Comparison of ENCODE assay signal across 10 cellular contexts in the genomic region with DNA sequence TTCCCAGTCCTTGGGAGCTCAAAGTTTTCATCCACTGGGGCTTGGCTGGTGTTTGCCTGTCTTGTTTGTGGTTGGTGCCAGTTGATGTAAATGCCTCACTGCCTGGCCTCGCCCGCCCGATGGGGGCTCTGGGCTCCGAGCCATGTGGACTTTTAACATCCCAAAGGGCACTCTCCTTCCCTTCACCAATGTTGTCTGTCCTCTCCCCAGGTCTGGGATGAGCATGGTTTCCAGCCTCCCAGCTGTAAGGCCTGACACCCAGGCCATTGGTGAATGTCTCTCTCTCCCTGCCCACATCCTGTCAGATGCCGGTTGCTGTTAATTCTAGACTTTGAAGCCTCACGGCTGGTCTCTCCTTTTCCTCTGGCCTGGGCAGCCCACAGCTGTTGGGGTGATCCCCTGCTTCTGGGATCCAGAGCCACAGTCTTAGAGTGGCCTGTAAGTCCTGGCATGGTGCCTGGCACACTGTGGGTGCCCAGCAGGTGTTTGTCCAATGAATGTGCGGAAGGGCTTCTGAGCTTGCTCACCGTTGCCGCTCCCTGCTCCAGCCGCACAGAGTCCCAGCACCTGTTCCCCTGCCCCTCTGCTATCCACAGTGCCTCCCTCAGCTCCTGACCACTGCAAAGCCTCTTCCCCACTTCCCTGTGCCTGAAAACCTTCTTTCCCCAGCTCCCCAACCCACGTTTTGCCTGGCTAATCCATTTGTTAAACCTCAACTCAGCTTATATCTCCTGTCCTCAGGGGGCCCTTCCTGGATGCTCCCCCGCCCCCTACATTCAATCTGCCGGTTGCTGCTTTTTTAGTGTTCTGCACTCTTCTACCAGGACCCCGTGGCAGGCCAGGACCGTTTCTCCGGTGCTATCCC. TPM values are rescaled to one million over a fixed set of nuclear protein-coding genes. Genes with fewer than 3 reads are reported as not detected.
A peak's percentile ranks its signal among the peaks of the same experiment; 100 is the strongest.
DNase-seq lines count a peak whose midpoint lies in the region; ATAC-seq and TF ChIP-seq lines count a peak whose summit lies in the region.
"Had no signal": no experiment of that assay in that cellular context is flagged by ENCODE, and none has a peak within 500 bp of the region (broad histone marks: within the 10 kb centered on the region; RNA-seq: fewer than 3 reads in every experiment).

No MANE protein-coding gene starts in this region.

- H3K27ac Mint-ChIP-seq in immature natural killer cell: peak overlapping the region in 5 of 6 donors; percentile 82 to 96 (median 89)

- DNase-seq in cardiac septum (ENCODE audit: low spot score) (peak; percentile 69), Right ventricle myocardium inferior (ENCODE audit: missing footprints) (no peak), SHP77 treated with DMSO at 0.1 percent for 48 hours (lab: John Stamatoyannopoulos, UW) (peak; percentile 51), immature natural killer cell (peak in 2 of 3 donors; percentile 45 to 69), upper lobe of right lung (peak; percentile 62), BE2C (no peak), NCI-H187 treated with DMSO at 0.1 percent for 48 hours (lab: John Stamatoyannopoulos, UW) (no peak)
- DNase-seq in activated CD8-positive, alpha-beta memory T cell treated with anti-CD3 and anti-CD28 coated beads, Interleukin-2, amount 50 U/mL, for 4 hours: no peak
- DNase-seq: cortex of kidney, NCI-H1436 had no signal

- H3K4me1 ChIP-seq in upper lobe of right lung (peaks cover 9% of the 10 kb centered on the region), BE2C (no peaks in the 10 kb centered on the region)

- no peaks in the 10 kb centered on the region for H3K36me3 Mint-ChIP-seq in immature natural killer cell

- H3K9me3 ChIP-seq in upper lobe of right lung (no peaks in the 10 kb centered on the region), BE2C (no peaks in the 10 kb centered on the region)

- H3K4me3 ChIP-seq in upper lobe of right lung: no peak overlapping the region
- no peak overlapping the region for H3K4me3 ChIP-seq in BE2C (ENCODE audit: low read depth, low read length)

- peak overlapping the region in 4 of 5 donors; percentile 68 to 91 (median 71) for H3K4me3 Mint-ChIP-seq in immature natural killer cell

- H3K27ac ChIP-seq in upper lobe of right lung: no peak overlapping the region

- ATAC-seq in Right ventricle myocardium inferior (no peak), upper lobe of right lung (no peak)

- peaks cover 5 to 17% (median 9%) of the 10 kb centered on the region in 3 donors for H3K27me3 Mint-ChIP-seq in immature natural killer cell (ENCODE audit: low read depth in 3 of 3)

- H3K27me3 ChIP-seq in upper lobe of right lung: no peaks in the 10 kb centered on the region
- H3K27me3 ChIP-seq in BE2C: no peaks in the 10 kb centered on the region

- TF ChIP-seq CTCF in upper lobe of right lung (IDR thresholded peaks at IDR 0.05) (no peak), BE2C (IDR thresholded peaks at IDR 0.05; ENCODE audit: low read depth, low read length) (no peak)

- peaks cover 12 to 36% of the 10 kb centered on the region in 2 donors for H3K4me1 Mint-ChIP-seq in immature natural killer cell

- intact Hi-C loops in cardiac septum (cut with DNase I) (no loop called here), Right ventricle myocardium inferior (cut with DNase I) (no loop called here), upper lobe of right lung (cut with DNase I) (no loop called here)

- H3K9me3 Mint-ChIP-seq in immature natural killer cell: peaks cover 0 to 3% (median 0%) of the 10 kb centered on the region in 6 donors

- H3K36me3 ChIP-seq in upper lobe of right lung (no peaks in the 10 kb centered on the region), BE2C (no peaks in the 10 kb centered on the region)

RNA-seq across cellular contexts. Expression of a gene that starts 3.3 kb away (rescaled TPM):
- 11.5 TPM for total RNA-seq in cardiac septum
- 14.1 TPM for total RNA-seq in Right ventricle myocardium inferior
- polyA plus RNA-seq in immature natural killer cell: 10 to 100 TPM; 27.1 to 54.2 (median 34.0) TPM
- total RNA-seq in upper lobe of right lung: 19.9 TPM
- 18.3 TPM for polyA plus RNA-seq in BE2C (2012; ENCODE audit: insufficient read depth, insufficient read length, low read depth)

RNA-seq across cellular contexts. Expression of a gene that starts 46.1 kb away (rescaled TPM):
- 2.9 TPM for total RNA-seq in cardiac septum
- 3.3 TPM for total RNA-seq in Right ventricle myocardium inferior
- 10 to 100 TPM in 2 of 3 donors, 1 to 10 TPM in 1; 8.3 to 25.6 (median 11.9) TPM for polyA plus RNA-seq in immature natural killer cell
- total RNA-seq in upper lobe of right lung: 8.5 TPM
- polyA plus RNA-seq in BE2C (2012; ENCODE audit: insufficient read depth, insufficient read length, low read depth): 4.3 TPM

RNA-seq across cellular contexts. Expression of a gene that starts 46.4 kb away (rescaled TPM):
- total RNA-seq in cardiac septum (32.0 TPM), Right ventricle myocardium inferior (34.1 TPM), upper lobe of right lung (61.0 TPM)
- 10 to 100 TPM in 2 of 3 donors, 1 to 10 TPM in 1; 2.5 to 32.7 (median 18.2) TPM for polyA plus RNA-seq in immature natural killer cell
- 14.4 TPM for polyA plus RNA-seq in BE2C (2012; ENCODE audit: insufficient read depth, insufficient read length, low read depth)

Comparison
In these comparisons a context has a peak if more than half of its experiments do, and no peak if none do; other contexts are left out.
1. DNase-seq: peak in cardiac septum (single experiment), SHP77 treated with DMSO at 0.1 percent for 48 hours (single experiment), immature natural killer cell (2 of 3) and upper lobe of right lung (single experiment); none in Right ventricle myocardium inferior (single experiment), BE2C (single experiment), activated CD8-positive, alpha-beta memory T cell treated with anti-CD3 and anti-CD28 coated beads, Interleukin-2, amount 50 U/mL, for 4 hours (single experiment) and NCI-H187 treated with DMSO at 0.1 percent for 48 hours (single experiment).